23 cellular contexts compared by ENCODE assay signal in the genomic region with DNA sequence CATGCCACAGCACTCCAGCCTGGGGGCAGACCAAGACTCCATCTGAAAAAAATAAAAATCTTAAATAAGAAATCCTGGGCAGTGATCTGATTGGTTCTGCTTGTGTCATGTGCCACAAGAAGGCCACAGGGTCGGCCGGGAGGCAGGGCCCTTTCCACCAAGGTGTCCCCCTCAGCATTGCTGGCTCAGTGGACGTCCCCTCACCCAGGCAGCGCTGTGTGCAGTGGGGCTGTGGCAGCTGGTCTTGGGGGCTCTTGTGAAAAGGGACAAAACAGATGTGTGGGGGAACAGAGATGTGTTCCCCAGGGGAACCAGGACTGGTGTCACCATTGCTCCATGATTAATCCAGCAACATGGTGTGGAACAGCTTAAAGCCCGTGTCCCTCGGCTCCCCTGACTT.
"Had no signal": no experiment of that assay in that cellular context is flagged by ENCODE, and none has a peak within 500 bp of the region (broad histone marks: within the 10 kb centered on the region; RNA-seq: fewer than 3 reads in every experiment).

No MANE protein-coding gene starts in this region.

- DNase-seq: activated CD4-positive, alpha-beta memory T cell treated with anti-CD3 and anti-CD28 coated beads for 36 hours; activated CD4-positive, alpha-beta T cell treated with anti-CD3 and anti-CD28 coated beads, Interleukin-2, amount 10 ng/mL, durations not matched to agents 7 days and 5 days; activated CD4-positive, CD25-positive, alpha-beta regulatory T cell; activated CD8-positive, alpha-beta memory T cell treated with anti-CD3 and anti-CD28 coated beads for 24 hours; activated gamma-delta T cell treated with Interleukin-2 at 50 U/mL for 16 hours; activated naive CD4-positive, alpha-beta T cell treated with anti-CD3 and anti-CD28 coated beads, Interleukin-2, amount 10 ng/mL, durations not matched to agents 7 days and 5 days; activated naive CD8-positive, alpha-beta T cell treated with anti-CD3 and anti-CD28 coated beads for 36 hours; activated T-cell treated with anti-CD3 and anti-CD28 coated beads, Interleukin-2, amount 50 U/mL, for 4 hours; brain microvascular endothelial cell; MM.1S; NCI-H1105; NCI-H1436; NCI-H1694 treated with DMSO at 0.1 percent for 48 hours; NCI-H2029 treated with DMSO at 0.1 percent for 48 hours; NCI-H510A treated with DMSO at 0.1 percent for 48 hours; NCI-H69; NK-92 treated with Interleukin-12 subunit alpha and Interleukin-12 subunit beta, amount 100 ng/mL, for 24 hours; PC-3; SIG-M5; T-helper 1 cell had no signal

- H3K4me3 ChIP-seq: cardiac muscle cell, SK-N-MC had no signal

- H3K36me3 ChIP-seq: brain microvascular endothelial cell, cardiac muscle cell had no signal

- ATAC-seq: activated T-cell treated with anti-CD3 and anti-CD28 coated beads, Interleukin-2, amount 50 U/mL, for 4 hours; PC-3 had no signal

- H3K27ac ChIP-seq: brain microvascular endothelial cell, cardiac muscle cell, SK-N-MC, VCaP had no signal

- H3K27me3 ChIP-seq: brain microvascular endothelial cell, cardiac muscle cell had no signal
